21 cellular contexts compared by ENCODE assay signal in genomic region chr2:23592898-23593297, GRCh38.
"Had no signal": no experiment of that assay in that cellular context is flagged by ENCODE, and none has a peak within 500 bp of the region (broad histone marks: within the 10 kb centered on the region; RNA-seq: fewer than 3 reads in every experiment).

No MANE protein-coding gene starts in this region.

- H3K36me3 Mint-ChIP-seq: activated naive CD8-positive, alpha-beta T cell; WTC11 had no signal

- H3K27me3 Mint-ChIP-seq: activated naive CD8-positive, alpha-beta T cell; activated T-cell treated with anti-CD3 and anti-CD28 coated beads, Interleukin-2, amount 50 U/mL, for 24 hours; activated T-helper 17 cell treated with anti-CD3 and anti-CD28 coated beads, Interleukin-2, amount 50 U/mL, for 72 hours; stimulated activated memory B cell treated with anti-CD40 and anti-IgM and Interleukin-4, amounts not matched to agents 10 μg/mL and 1 μg/mL and 100 μg/mL, for 72 hours; type B pancreatic cell had no signal

- H3K36me3 ChIP-seq: adrenal gland, ascending aorta, colonic mucosa, left lung, stomach had no signal

- H2AFZ ChIP-seq: hepatocyte had no signal

- H3K4me3 ChIP-seq: adrenal gland, ascending aorta, colonic mucosa, dorsolateral prefrontal cortex, hepatocyte, left lung, stomach had no signal

- H3K79me2 ChIP-seq: hepatocyte had no signal

- H3K9me3 Mint-ChIP-seq: activated T-cell treated with anti-CD3 and anti-CD28 coated beads, Interleukin-2, amount 50 U/mL, for 24 hours; activated T-helper 17 cell treated with anti-CD3 and anti-CD28 coated beads, Interleukin-2, amount 50 U/mL, for 72 hours; central memory CD8-positive, alpha-beta T cell; neural crest cell; stimulated activated memory B cell treated with anti-CD40 and anti-IgM and Interleukin-4, amounts not matched to agents 10 μg/mL and 1 μg/mL and 100 μg/mL, for 72 hours; T-helper 1 cell treated with Interleukin-12 subunit alpha and Interleukin-12 subunit beta and Interleukin-4 antibody, amounts not matched to agents 30 μg/mL and 1 μg/mL, for 36 hours; type B pancreatic cell; WTC11 had no signal

- H3K4me2 ChIP-seq: hepatocyte had no signal

- H3K9me3 ChIP-seq: adrenal gland, ascending aorta, colonic mucosa, left lung, stomach had no signal

- H3K27me3 ChIP-seq: adrenal gland, ascending aorta, colonic mucosa, dorsolateral prefrontal cortex, hepatocyte had no signal

- H3K4me1 Mint-ChIP-seq: activated T-helper 17 cell treated with anti-CD3 and anti-CD28 coated beads, Interleukin-2, amount 50 U/mL, for 72 hours; central memory CD8-positive, alpha-beta T cell had no signal

- ATAC-seq: activated T-helper 17 cell treated with anti-CD3 and anti-CD28 coated beads, Interleukin-2, amount 50 U/mL, for 72 hours; left lung; stimulated activated memory B cell treated with anti-CD40 and anti-IgM and Interleukin-4, amounts not matched to agents 10 μg/mL and 1 μg/mL and 100 μg/mL, for 72 hours; WTC11 had no signal

- H3K27ac Mint-ChIP-seq: activated naive CD8-positive, alpha-beta T cell; activated T-cell treated with anti-CD3 and anti-CD28 coated beads, Interleukin-2, amount 50 U/mL, for 24 hours; activated T-helper 17 cell treated with anti-CD3 and anti-CD28 coated beads, Interleukin-2, amount 50 U/mL, for 72 hours; stimulated activated memory B cell treated with anti-CD40 and anti-IgM and Interleukin-4, amounts not matched to agents 10 μg/mL and 1 μg/mL and 100 μg/mL, for 72 hours; T-helper 1 cell treated with Interleukin-12 subunit alpha and Interleukin-12 subunit beta and Interleukin-4 antibody, amounts not matched to agents 30 μg/mL and 1 μg/mL, for 36 hours; type B pancreatic cell; WTC11 had no signal

- H3K27ac ChIP-seq: ascending aorta, colonic mucosa, left lung had no signal

- H3K4me3 Mint-ChIP-seq: activated naive CD8-positive, alpha-beta T cell; activated T-cell treated with anti-CD3 and anti-CD28 coated beads, Interleukin-2, amount 50 U/mL, for 24 hours; activated T-helper 17 cell treated with anti-CD3 and anti-CD28 coated beads, Interleukin-2, amount 50 U/mL, for 72 hours; central memory CD8-positive, alpha-beta T cell; neural crest cell; stimulated activated memory B cell treated with anti-CD40 and anti-IgM and Interleukin-4, amounts not matched to agents 10 μg/mL and 1 μg/mL and 100 μg/mL, for 72 hours; T-helper 1 cell treated with Interleukin-12 subunit alpha and Interleukin-12 subunit beta and Interleukin-4 antibody, amounts not matched to agents 30 μg/mL and 1 μg/mL, for 36 hours; type B pancreatic cell; WTC11 had no signal

- H3K4me1 ChIP-seq: colonic mucosa, left lung had no signal

- DNase-seq: activated CD8-positive, alpha-beta memory T cell treated with anti-CD3 and anti-CD28 coated beads, Interleukin-2, amount 50 U/mL, for 4 hours; activated T-cell treated with anti-CD3 and anti-CD28 coated beads, Interleukin-2, amount 50 U/mL, for 24 hours; adrenal gland; colonic mucosa; kidney glomerular epithelial cell; left lung; midbrain; stimulated activated CD4-positive, alpha-beta T cell treated with anti-CD3 and anti-CD28 coated beads, Interleukin-2, amount 100 ng/mL, for 24 hours; stomach; T1000 had no signal
